In the genomic region with DNA sequence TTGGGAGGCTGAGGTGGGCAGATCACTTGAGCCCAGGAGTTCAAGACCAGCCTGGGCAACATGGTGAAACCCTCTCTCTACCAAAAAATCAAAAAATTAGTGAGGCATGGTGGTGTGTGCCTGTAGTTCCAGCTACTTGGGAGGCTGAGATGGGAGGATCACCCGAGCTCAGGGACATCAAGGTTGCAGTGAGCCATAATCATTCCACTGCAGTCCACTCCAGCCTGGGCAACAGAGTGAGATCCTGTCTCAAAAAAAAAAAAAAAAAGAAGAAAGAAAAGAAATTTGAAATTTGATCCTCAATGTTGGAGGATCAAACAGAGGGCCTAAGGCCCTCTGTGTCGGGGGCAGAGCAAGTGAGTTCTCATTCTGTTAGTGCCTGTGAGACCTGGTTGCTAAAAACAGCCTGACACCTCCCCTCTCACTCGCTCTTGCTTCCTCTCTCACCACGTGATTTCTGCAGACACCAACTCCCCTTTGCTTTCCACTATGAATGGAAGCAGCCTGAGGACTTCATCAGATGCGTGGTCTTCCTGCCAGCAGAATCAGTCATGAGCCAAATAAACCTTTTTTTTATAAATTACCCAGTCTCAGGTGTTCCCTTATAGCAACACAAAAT, we compare ENCODE assay signal across 11 cellular contexts. TPM values are rescaled to one million over a fixed set of nuclear protein-coding genes. Genes with fewer than 3 reads are reported as not detected.
DNase-seq lines count a peak whose midpoint lies in the region; ATAC-seq, FAIRE-seq and TF ChIP-seq lines count a peak whose summit lies in the region.
"Had no signal": no experiment of that assay in that cellular context is flagged by ENCODE, and none has a peak within 500 bp of the region (broad histone marks: within the 10 kb centered on the region; RNA-seq: fewer than 3 reads in every experiment).

No MANE protein-coding gene starts in this region.

- H3K36me3 ChIP-seq in H1 (ENCODE audit: control insufficient read depth in 2 of 4, insufficient read depth in 4 of 4, low read length in 3 of 4) (no peaks in the 10 kb centered on the region), mammary epithelial cell (ENCODE audit: insufficient read depth, low read length) (no peaks in the 10 kb centered on the region), left lung (no peaks in the 10 kb centered on the region)
- H3K36me3 ChIP-seq: sigmoid colon had no signal

- H3K9me3 ChIP-seq in H1 (ENCODE audit: insufficient read depth in 2 of 2, low read depth in 1 of 2, low read length in 1 of 2) (peaks cover 0 to 2% of the 10 kb centered on the region in 2 experiments; a peak in 1 of 4 replicates), mammary epithelial cell (replicated peaks; ENCODE audit: insufficient read depth, low read length) (no peaks in the 10 kb centered on the region), left lung (peaks cover 0 to 4% of the 10 kb centered on the region in 2 donors)

- H3K27me3 ChIP-seq in H1 (replicated peaks in 1 of 4; ENCODE audit: control insufficient read depth in 3 of 4, extremely low read depth in 1 of 4, insufficient read depth in 3 of 4, low read length in 3 of 4), result no peaks in the 10 kb centered on the region
- H3K27me3 ChIP-seq in mammary epithelial cell (ENCODE audit: insufficient read depth, low read length), result no peaks in the 10 kb centered on the region
- H3K27me3 ChIP-seq in left lung, result no peaks in the 10 kb centered on the region
- H3K27me3 ChIP-seq: sigmoid colon had no signal

- no peak for TF ChIP-seq CTCF in H1 (IDR thresholded peaks at IDR 0.05; ENCODE audit: control extremely low read depth in 1 of 3, insufficient read depth in 1 of 3, low read depth in 1 of 3, low read length in 3 of 3)
- TF ChIP-seq CTCF in mammary epithelial cell (conservative IDR thresholded peaks at IDR 0.05 in 1 of 2, IDR thresholded peaks at IDR 0.05 in 1 of 2; ENCODE audit: extremely low read depth in 1 of 2, insufficient read depth in 1 of 2, low read depth in 1 of 2, low read length in 2 of 2), result no peak
- TF ChIP-seq CTCF in left lung (IDR thresholded peaks at IDR 0.05), result no peak

- no peaks in the 10 kb centered on the region for H3K23me2 ChIP-seq in H1 (ENCODE audit: low read depth, low read length)

- no peak overlapping the region for H3K4me3 ChIP-seq in H1 (ENCODE audit: extremely low read depth in 1 of 4, insufficient read depth in 2 of 4, low read depth in 3 of 4, low read length in 4 of 4)
- H3K4me3 ChIP-seq in mammary epithelial cell (replicated peaks in 1 of 3; ENCODE audit: insufficient read depth in 1 of 3, low read depth in 2 of 3, low read length in 3 of 3), result no peak overlapping the region
- H3K4me3 ChIP-seq in left lung, result no peak overlapping the region
- H3K4me3 ChIP-seq: sigmoid colon had no signal

- TF ChIP-seq RAD21 in H1 (IDR thresholded peaks at IDR 0.05 in 1 of 2, conservative IDR thresholded peaks at IDR 0.05 in 1 of 2; ENCODE audit: low read depth in 2 of 2, low read length in 2 of 2), result no peak

- H2BK20ac ChIP-seq in H1 (ENCODE audit: low read length), result no peak overlapping the region

- DNase-seq in H1 (ENCODE audit: low read depth in 1 of 2, low spot score in 2 of 2), result no peak
- no peak for DNase-seq in HPDE6-E6E7 (ENCODE audit: extremely low spot score)
- DNase-seq in mammary epithelial cell, result no peak
- no peak for DNase-seq in left lung
- DNase-seq in left lobe of liver (ENCODE audit: low spot score), result no peak
- DNase-seq: NCI-H1436 treated with DMSO at 0.1 percent for 48 hours, SHP77 treated with DMSO at 0.1 percent for 48 hours, sigmoid colon had no signal

- H3K27ac ChIP-seq in H1 (ENCODE audit: low read depth, low read length), result no peak overlapping the region
- no peak overlapping the region for H3K27ac ChIP-seq in mammary epithelial cell (ENCODE audit: insufficient read depth, low read depth, low read length)
- no peak overlapping the region for H3K27ac ChIP-seq in left lung
- H3K27ac ChIP-seq: sigmoid colon had no signal

- H2BK12ac ChIP-seq in H1 (ENCODE audit: low read depth, low read length), result no peak overlapping the region

- no peak overlapping the region for H3K56ac ChIP-seq in H1 (replicated peaks; ENCODE audit: insufficient read length, low read depth, low read length)

- H4K5ac ChIP-seq in H1 (ENCODE audit: insufficient read length, low read depth, low read length), result no peak overlapping the region

- H2AFZ ChIP-seq in H1 (ENCODE audit: low read length) (0 out of 2 replicates have a peak overlapping the region, but pooled peaks have one; percentile 44), mammary epithelial cell (ENCODE audit: low read depth, low read length) (no peak overlapping the region)

- dilution Hi-C loops in mammary epithelial cell (cut with HindIII; ENCODE audit: low sequenced_read_pairs), result no loop called here

- intact Hi-C loops in mammary epithelial cell (cut with micrococcal nuclease), result no loop called here
- intact Hi-C loops in left lung (cut with DNase I), result no loop called here

- no peak overlapping the region for H4K91ac ChIP-seq in H1 (replicated peaks; ENCODE audit: insufficient read length, low read length)

- H2BK5ac ChIP-seq in H1 (ENCODE audit: low read depth, low read length), result no peak overlapping the region

- no peak for TF ChIP-seq EP300 in H1 (IDR thresholded peaks at IDR 0.05; ENCODE audit: borderline replicate concordance in 1 of 2, low read depth in 2 of 2, low read length in 2 of 2)

- no peaks in the 10 kb centered on the region for H3K79me1 ChIP-seq in H1 (ENCODE audit: low read depth, low read length)

- POLR2A ChIA-PET in H1 (lab: Charles Lee; ENCODE audit: partially characterized antibody), result interaction anchor here (1.1 kb wide), 1 partner anchor 9 kb away, joined by 4 read pairs; no protein-coding TSS in a partner anchor

- H4K20me1 ChIP-seq in H1 (replicated peaks in 1 of 2; ENCODE audit: control insufficient read depth in 1 of 2, insufficient read depth in 2 of 2, low read length in 2 of 2) (no peaks in the 10 kb centered on the region), mammary epithelial cell (ENCODE audit: insufficient read depth, low read length) (no peaks in the 10 kb centered on the region)

- no peak overlapping the region for H3K4me2 ChIP-seq in H1 (ENCODE audit: insufficient read depth in 1 of 2, low read depth in 2 of 2, low read length in 2 of 2)
- H3K4me2 ChIP-seq in mammary epithelial cell (ENCODE audit: insufficient read depth, low read depth, low read length), result no peak overlapping the region

- no peak overlapping the region for H2BK15ac ChIP-seq in H1 (ENCODE audit: low read length)

- peak; percentile 60 for ATAC-seq in GM18907 (IDR thresholded peaks at IDR 0.05; ENCODE audit: unreplicated experiment)
- peak; percentile 91 for ATAC-seq in GM21576 (IDR thresholded peaks at IDR 0.05; ENCODE audit: unreplicated experiment)
- peak; percentile 60 for ATAC-seq in HG03432 (IDR thresholded peaks at IDR 0.05; ENCODE audit: unreplicated experiment)
- ATAC-seq in left lung, result no peak
- no peak for ATAC-seq in left lobe of liver

- no peak for TF ChIP-seq POLR2A in H1 (IDR thresholded peaks at IDR 0.05; ENCODE audit: control extremely low read depth in 1 of 2, low read depth in 2 of 2, low read length in 2 of 2)

- CTCF ChIA-PET in H1 (lab: Charles Lee; ENCODE audit: partially characterized antibody), result interaction anchor here (0.6 kb wide), 1 partner anchor 62 kb away, joined by 3 read pairs; no protein-coding TSS in a partner anchor
- CTCF ChIA-PET in mammary epithelial cell (lab: Charles Lee; ENCODE audit: low non-redundant PET), result no interaction called here

- H3K14ac ChIP-seq in H1 (ENCODE audit: insufficient read length), result no peak overlapping the region

- no peaks in the 10 kb centered on the region for H3K79me2 ChIP-seq in H1 (ENCODE audit: control insufficient read depth in 1 of 2, insufficient read depth in 2 of 2, low read length in 2 of 2)
- no peaks in the 10 kb centered on the region for H3K79me2 ChIP-seq in mammary epithelial cell (ENCODE audit: insufficient read depth, low read length)

- no peak overlapping the region for H2BK120ac ChIP-seq in H1 (replicated peaks; ENCODE audit: low read depth, low read length)

- H3K4ac ChIP-seq in H1 (replicated peaks; ENCODE audit: insufficient read length, low read depth, low read length), result no peak overlapping the region

- H4K8ac ChIP-seq in H1 (ENCODE audit: extremely low read depth, insufficient read depth, low read length), result no peak overlapping the region

- H3K23ac ChIP-seq in H1 (ENCODE audit: insufficient read length), result no peak overlapping the region

- H3K9ac ChIP-seq in H1 (replicated peaks in 1 of 4; ENCODE audit: extremely low read depth in 1 of 4, low read depth in 3 of 4, low read length in 3 of 4) (no peak overlapping the region), mammary epithelial cell (ENCODE audit: insufficient read depth, low read length) (no peak overlapping the region)

- H2AK5ac ChIP-seq in H1 (ENCODE audit: low read depth, low read length), result no peak overlapping the region

- no TSS peak for BruUV-seq in mammary epithelial cell (replicated peaks; lab: Mats Ljungman, UMichigan)

- H3K18ac ChIP-seq in H1 (ENCODE audit: extremely low read depth, low read length), result no peak overlapping the region

- no peak for FAIRE-seq in H1 (lab: Jason Lieb, UNC)

- H3K4me1 ChIP-seq in H1 (replicated peaks in 1 of 4; ENCODE audit: control insufficient read depth in 3 of 4, insufficient read depth in 4 of 4, low read length in 3 of 4) (no peaks in the 10 kb centered on the region), mammary epithelial cell (ENCODE audit: insufficient read depth, low read length) (no peaks in the 10 kb centered on the region), left lung (peaks cover 0 to 5% of the 10 kb centered on the region in 2 donors)
- H3K4me1 ChIP-seq: sigmoid colon had no signal

- 78% methylated on average over 5 of the region's 5 CpGs; no CpG with 5 or more reads in 1 of the 2 experiments for WGBS in H1 (ENCODE audit: extremely low coverage in 1 of 2, insufficient coverage in 1 of 2, insufficient read length in 1 of 2, insufficient replicate concordance in 2 of 2, low coverage in 1 of 2, low lambda C conversion rate in 2 of 2, missing lambda C conversion rate in 1 of 2), 2 experiments
- WGBS in mammary epithelial cell (ENCODE audit: low coverage, missing lambda C conversion rate), result 87% methylated on average over 5 of the region's 5 CpGs

- in situ Hi-C loops in mammary epithelial cell (cut with MboI; ENCODE audit: low sequenced_read_pairs in 2 of 2), result no loop called here

TF ChIP-seq in H1, 55 proteins besides CTCF, POLR2A, EP300 and RAD21 (continues in another document):
- no peak for TF ChIP-seq CREB1 (IDR thresholded peaks at IDR 0.05)

RNA-seq across cellular contexts. Expression of a gene that starts 8.5 kb away (rescaled TPM):
- 86.1 and 93.6 TPM in 2 replicates for total RNA-seq in H1 (2021; fragmentation: NEBNext Ultra II Directional; extraction: Animal tissue kit (Norgen Biotek cat#: 25700))
- polyA plus RNA-seq in H1 (2011; rRNA removed), result 36.6 and 53.7 TPM in 2 replicates
- 50.1 TPM for polyA plus RNA-seq in H1 (2011; cell fraction: cytosol; rRNA removed)
- polyA plus RNA-seq in H1 (2011; cell fraction: nucleus; rRNA removed), result 21.6 TPM
- 42.0 to 69.0 TPM (median 48.7 TPM) in 4 replicates for polyA plus RNA-seq in H1 (2012, experiment 1 of 2)
- 28.1 TPM for polyA plus RNA-seq in H1 (2012, experiment 2 of 2)
- polyA plus RNA-seq in H1 (2013, experiment 1 of 2), result 54.9 TPM
- 55.5 TPM for polyA plus RNA-seq in H1 (2013, experiment 2 of 2)
- polyA minus RNA-seq in H1 (2011; rRNA and poly(A)+ RNA removed), result 62.0 and 65.6 TPM in 2 replicates
- polyA minus RNA-seq in H1 (2011; cell fraction: cytosol; rRNA and poly(A)+ RNA removed), result 46.9 TPM
- polyA minus RNA-seq in H1 (2011; cell fraction: nucleus; rRNA and poly(A)+ RNA removed), result 46.1 TPM
- 10 to 100 TPM; 61.7 to 67.7 TPM for total RNA-seq in mammary epithelial cell
- polyA plus RNA-seq in mammary epithelial cell, result 30.6 TPM
- 43.7 TPM for polyA minus RNA-seq in mammary epithelial cell
- total RNA-seq in left lung, result 10 to 100 TPM; 93.5 to 93.8 TPM
- total RNA-seq in left lobe of liver, result 66.6 TPM

Comparison
In these comparisons a context has a peak if more than half of its experiments do, and no peak if none do; other contexts are left out.
1. ATAC-seq: peak in GM18907 (single experiment), GM21576 (single experiment) and HG03432 (single experiment); none in left lung (single experiment) and left lobe of liver (single experiment).